ENCODE assay signal across 26 cellular contexts in the genomic region with DNA sequence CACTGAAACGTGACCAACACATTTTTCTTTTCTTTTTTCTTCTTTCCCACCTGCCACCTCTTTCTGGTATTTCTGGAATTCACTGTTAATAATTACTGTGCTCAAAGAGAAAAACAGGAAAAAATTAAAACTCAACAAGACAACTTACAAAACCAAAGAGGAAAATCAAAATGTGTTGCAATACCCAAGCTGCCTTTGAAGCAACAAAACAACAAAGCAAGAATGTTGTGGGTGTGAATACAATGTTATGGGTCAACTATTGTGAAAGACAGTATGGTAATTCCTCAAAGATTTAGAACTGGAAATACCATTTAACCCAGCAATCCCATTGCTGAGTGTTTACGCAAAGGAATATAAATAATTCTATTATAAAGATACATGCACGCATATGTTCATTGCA.
DNase-seq lines count a peak whose midpoint lies in the region; ATAC-seq and TF ChIP-seq lines count a peak whose summit lies in the region.
"Had no signal": no experiment of that assay in that cellular context is flagged by ENCODE, and none has a peak within 500 bp of the region (broad histone marks: within the 10 kb centered on the region; RNA-seq: fewer than 3 reads in every experiment).

No MANE protein-coding gene starts in this region.

- ATAC-seq in IMR-90 (ENCODE audit: low read depth) (no peak), HG02981 (IDR thresholded peaks at IDR 0.05; ENCODE audit: unreplicated experiment) (no peak), HG03039 (IDR thresholded peaks at IDR 0.05; ENCODE audit: unreplicated experiment) (no peak), PC-3 (no peak)
- ATAC-seq: foreskin keratinocyte; naive thymus-derived CD8-positive, alpha-beta T cell; stimulated activated effector memory CD8-positive, alpha-beta T cell treated with anti-CD3 and anti-CD28 coated beads, Interleukin-12 subunit alpha, Interleukin-12 subunit beta, amount 100 ng/mL, for 72 hours; T-helper 17 cell had no signal

- H3K79me2 ChIP-seq in PC-3 (ENCODE audit: low read length) = no peaks in the 10 kb centered on the region

- H3F3A ChIP-seq in PC-3 (ENCODE audit: low read length, unreplicated experiment) = no peaks in the 10 kb centered on the region

- peak; percentile 39 for DNase-seq in AG20443 (ENCODE audit: low spot score)
- no peak for DNase-seq in IMR-90
- peak; percentile 77 for DNase-seq in epithelial cell of esophagus (ENCODE audit: low read depth)
- DNase-seq in kidney epithelial cell (ENCODE audit: low read depth) = peak; percentile 37
- no peak for DNase-seq in occipital lobe (lab: John Stamatoyannopoulos, UW)
- DNase-seq in PC-3 = no peak
- DNase-seq: activated T-cell treated with anti-CD3 and anti-CD28 coated beads, Interleukin-2, amount 50 U/mL, for 24 hours; CD4-positive, alpha-beta T cell; DMS 273 treated with DMSO at 0.1 percent for 48 hours; foreskin keratinocyte; hypothalamus; midbrain; naive thymus-derived CD8-positive, alpha-beta T cell; NCI-H1417 treated with DMSO at 0.1 percent for 48 hours; NCI-H2081 treated with DMSO at 0.1 percent for 48 hours; NCI-H774; ovary; spleen; stimulated activated CD4-positive, alpha-beta T cell treated with anti-CD3 and anti-CD28 coated beads, Interleukin-2, amount 100 ng/mL, for 48 hours; substantia nigra; T-helper 17 cell had no signal

- no peak overlapping the region for H4K8ac ChIP-seq in IMR-90 (ENCODE audit: low read depth in 2 of 2, low read length in 2 of 2)

- H3K27me3 ChIP-seq in IMR-90 (ENCODE audit: control insufficient read depth, insufficient read depth, low read length) (no peaks in the 10 kb centered on the region), kidney epithelial cell (ENCODE audit: control insufficient read depth, insufficient read depth, low read length) (no peaks in the 10 kb centered on the region), PC-3 (ENCODE audit: low read length) (no peaks in the 10 kb centered on the region)
- H3K27me3 ChIP-seq: foreskin keratinocyte, ovary, spleen had no signal

- H3K23ac ChIP-seq in IMR-90 (ENCODE audit: low read depth, low read length) = no peak overlapping the region

- H2AK9ac ChIP-seq in IMR-90 (replicated peaks; ENCODE audit: low read depth, low read length, poor library complexity) = no peak overlapping the region

- no peak for TF ChIP-seq RAD21 in IMR-90 (IDR thresholded peaks at IDR 0.05; ENCODE audit: low read length)

- no peak overlapping the region for H3K4me3 ChIP-seq in IMR-90 (ENCODE audit: insufficient read depth, low read depth, low read length)
- no peak overlapping the region for H3K4me3 ChIP-seq in epithelial cell of esophagus (ENCODE audit: low read length)
- H3K4me3 ChIP-seq in kidney epithelial cell (ENCODE audit: low read depth, low read length) = no peak overlapping the region
- H3K4me3 ChIP-seq in PC-3 (ENCODE audit: low read length) = no peak overlapping the region
- H3K4me3 ChIP-seq: ovary, SK-N-MC, spleen had no signal

- H3K4ac ChIP-seq in IMR-90 (ENCODE audit: low read depth, low read length) = no peak overlapping the region

- H3K9me3 ChIP-seq in IMR-90 (ENCODE audit: control insufficient read depth, insufficient read depth, low read length) = no peaks in the 10 kb centered on the region
- no peaks in the 10 kb centered on the region for H3K9me3 ChIP-seq in PC-3 (ENCODE audit: low read length)
- H3K9me3 ChIP-seq: ovary had no signal

- no peak for TF ChIP-seq CTCF in IMR-90 (conservative IDR thresholded peaks at IDR 0.05; ENCODE audit: low read depth, low read length)
- TF ChIP-seq CTCF in epithelial cell of esophagus (IDR thresholded peaks at IDR 0.05; ENCODE audit: insufficient read depth, low read depth, low read length, missing control alignments) = no peak
- no peak for TF ChIP-seq CTCF in kidney epithelial cell (IDR thresholded peaks at IDR 0.05; ENCODE audit: insufficient read depth, low read length, poor library complexity, severe bottlenecking)
- TF ChIP-seq CTCF in PC-3 (conservative IDR thresholded peaks at IDR 0.05; ENCODE audit: low read depth, low read length) = no peak

- H2BK20ac ChIP-seq in IMR-90 (ENCODE audit: low read depth, low read length) = no peak overlapping the region

- no peak overlapping the region for H2BK120ac ChIP-seq in IMR-90 (ENCODE audit: low read depth, low read length)

- dilution Hi-C loops in IMR-90 (cut with HindIII; ENCODE audit: low sequenced_read_pairs, unreplicated experiment) = no loop called here

- no peaks in the 10 kb centered on the region for H3K9me2 ChIP-seq in PC-3 (replicated peaks; ENCODE audit: low read length)

- H3K56ac ChIP-seq in IMR-90 (ENCODE audit: extremely low read depth, insufficient read depth, low read length) = no peak overlapping the region

- no peaks in the 10 kb centered on the region for H4K20me1 ChIP-seq in IMR-90 (ENCODE audit: insufficient read depth, low read length)
- no peaks in the 10 kb centered on the region for H4K20me1 ChIP-seq in PC-3 (ENCODE audit: low read length)

- H3K27ac ChIP-seq in IMR-90 (ENCODE audit: insufficient read depth, low read length) (no peak overlapping the region), PC-3 (ENCODE audit: low read length) (no peak overlapping the region)
- H3K27ac ChIP-seq: foreskin keratinocyte, ovary, RWPE1, SK-N-MC, spleen had no signal

- H3K4me2 ChIP-seq in IMR-90 (ENCODE audit: low read depth, low read length) = no peak overlapping the region
- H3K4me2 ChIP-seq in PC-3 (ENCODE audit: low read length) = no peak overlapping the region

- intact Hi-C loops in IMR-90 (cut with micrococcal nuclease) (no loop called here), PC-3 (cut with micrococcal nuclease) (no loop called here)

- no peaks in the 10 kb centered on the region for H3K79me1 ChIP-seq in IMR-90 (ENCODE audit: low read depth in 1 of 2, low read length in 2 of 2)

- TF ChIP-seq POLR2A in IMR-90 (IDR thresholded peaks at IDR 0.05; ENCODE audit: low read depth, low read length) = no peak

- H2AFZ ChIP-seq in IMR-90 (replicated peaks; ENCODE audit: low read length, poor library complexity) (no peak overlapping the region), PC-3 (ENCODE audit: low read length) (no peak overlapping the region)

- in situ Hi-C loops in IMR-90 (cut with MboI; ENCODE audit: low sequenced_read_pairs) = no loop called here

- no peak overlapping the region for H2BK15ac ChIP-seq in IMR-90 (ENCODE audit: low read depth, low read length)

- no peak overlapping the region for H4K91ac ChIP-seq in IMR-90 (ENCODE audit: insufficient read depth, low read depth, low read length)

- H3K18ac ChIP-seq in IMR-90 (ENCODE audit: low read depth, low read length) = no peak overlapping the region

- H2BK5ac ChIP-seq in IMR-90 (ENCODE audit: low read depth, low read length, poor library complexity, severe bottlenecking) = no peak overlapping the region

- no peak overlapping the region for H2AK5ac ChIP-seq in IMR-90 (ENCODE audit: low read depth, low read length)

- H3K14ac ChIP-seq in IMR-90 (replicated peaks; ENCODE audit: low read depth, low read length) = no peak overlapping the region

- no peaks in the 10 kb centered on the region for H3K36me3 ChIP-seq in IMR-90 (ENCODE audit: control insufficient read depth, insufficient read depth, low read length)
- H3K36me3 ChIP-seq in kidney epithelial cell (ENCODE audit: control insufficient read depth, insufficient read depth, low read length) = no peaks in the 10 kb centered on the region
- no peaks in the 10 kb centered on the region for H3K36me3 ChIP-seq in PC-3 (ENCODE audit: low read depth, low read length)
- H3K36me3 ChIP-seq: ovary, spleen had no signal

- H3K9ac ChIP-seq in IMR-90 (ENCODE audit: low read depth, low read length) = no peak overlapping the region
- H3K9ac ChIP-seq in PC-3 (ENCODE audit: low read length) = no peak overlapping the region

- H3K4me1 ChIP-seq in IMR-90 (ENCODE audit: control insufficient read depth, insufficient read depth, low read length) (peaks cover 2% of the 10 kb centered on the region), PC-3 (ENCODE audit: insufficient read depth, low read length) (no peaks in the 10 kb centered on the region)
- H3K4me1 ChIP-seq: spleen had no signal

- no TSS peak for BruUV-seq in IMR-90 (replicated peaks; lab: Mats Ljungman, UMichigan)
- no TSS peak for BruUV-seq in PC-3 (replicated peaks; lab: Mats Ljungman, UMichigan)

- peaks cover 2% of the 10 kb centered on the region; the same call in 1 of the 2 replicates for H3K9me1 ChIP-seq in IMR-90 (ENCODE audit: insufficient read depth, low read length)

- WGBS in IMR-90 (ENCODE audit: extremely low coverage in 2 of 2, insufficient read length in 1 of 2), 2 experiments = no CpG with 5 or more reads among the region's 3 CpGs

- CTCF ChIA-PET in IMR-90 (lab: Yijun Ruan, JAX) (interaction anchor here (1.0 kb wide), 1 partner anchor 58 kb away, joined by 4 read pairs; no protein-coding TSS in a partner anchor), PC-3 (lab: Charles Lee) (no interaction called here)

- POLR2A ChIA-PET in IMR-90 (lab: Charles Lee; ENCODE audit: unreplicated experiment) = no interaction called here
- POLR2A ChIA-PET in PC-3 (lab: Charles Lee; ENCODE audit: unreplicated experiment) = no interaction called here

- no peak overlapping the region for H4K5ac ChIP-seq in IMR-90 (ENCODE audit: low read depth, low read length)

TF ChIP-seq in IMR-90, 13 proteins besides CTCF, POLR2A, EP300 and RAD21:
- no peak for TF ChIP-seq MAFK (IDR thresholded peaks at IDR 0.05; ENCODE audit: low read depth, low read length)
- peak; percentile 77 for TF ChIP-seq CEBPB (IDR thresholded peaks at IDR 0.05; ENCODE audit: low read depth, low read length)

Comparison
In these comparisons a context has a peak if more than half of its experiments do, and no peak if none do; other contexts are left out.
1. DNase-seq: peak in AG20443 (single experiment), epithelial cell of esophagus (single experiment) and kidney epithelial cell (single experiment); none in IMR-90 (single experiment), occipital lobe (single experiment) and PC-3 (single experiment).